37 cellular contexts compared by ENCODE assay signal in genomic region chr4:147076728-147077127, GRCh38.
"Had no signal": no experiment of that assay in that cellular context is flagged by ENCODE, and none has a peak within 500 bp of the region (broad histone marks: within the 10 kb centered on the region; RNA-seq: fewer than 3 reads in every experiment).

No MANE protein-coding gene starts in this region.

- H3K36me3 Mint-ChIP-seq: activated CD8-positive, alpha-beta memory T cell treated with anti-CD3 and anti-CD28 coated beads, Interleukin-2, amount 10 ng/mL, durations not matched to agents 7 days and 5 days; activated naive CD4-positive, alpha-beta T cell treated with anti-CD3 and anti-CD28 coated beads, Interleukin-2, amount 10 ng/mL, durations not matched to agents 7 days and 5 days; activated naive CD4-positive, alpha-beta T cell treated with anti-CD3 and anti-CD28 coated beads, Interleukin-2, amount 50 U/mL, for 24 hours; activated naive CD8-positive, alpha-beta T cell treated with anti-CD3 and anti-CD28 coated beads, Interleukin-2, amount 10 ng/mL, durations not matched to agents 7 days and 5 days; brain had no signal

- H3K27me3 Mint-ChIP-seq: activated CD4-positive, alpha-beta T cell treated with anti-CD3 and anti-CD28 coated beads, Interleukin-2, amount 10 ng/mL, durations not matched to agents 24 days and 14 days; brain had no signal

- H3K27me3 ChIP-seq: ascending aorta, cardiac muscle cell had no signal

- H3K27ac ChIP-seq: ascending aorta, cardiac muscle cell, VCaP had no signal

- H3K4me1 Mint-ChIP-seq: activated B cell treated with CpG ODN at 0.5 μM for 24 hours; activated CD4-positive, alpha-beta memory T cell treated with anti-CD3 and anti-CD28 coated beads, Interleukin-2, amount 10 ng/mL, durations not matched to agents 7 days and 5 days; activated CD4-positive, alpha-beta T cell treated with anti-CD3 and anti-CD28 coated beads, Interleukin-2, amount 10 ng/mL, durations not matched to agents 24 days and 14 days; activated CD8-positive, alpha-beta memory T cell treated with anti-CD3 and anti-CD28 coated beads, Interleukin-2, amount 10 ng/mL, durations not matched to agents 7 days and 5 days; activated naive CD4-positive, alpha-beta T cell treated with anti-CD3 and anti-CD28 coated beads, Interleukin-2, amount 10 ng/mL, durations not matched to agents 7 days and 5 days; activated naive CD4-positive, alpha-beta T cell treated with anti-CD3 and anti-CD28 coated beads, Interleukin-2, amount 50 U/mL, for 24 hours; activated naive CD8-positive, alpha-beta T cell treated with anti-CD3 and anti-CD28 coated beads, Interleukin-2, amount 10 ng/mL, durations not matched to agents 7 days and 5 days; activated naive CD8-positive, alpha-beta T cell treated with anti-CD3 and anti-CD28 coated beads, Interleukin-2, amount 50 U/mL, for 24 hours; central memory CD8-positive, alpha-beta T cell had no signal

- ATAC-seq: activated CD8-positive, alpha-beta memory T cell treated with anti-CD3 and anti-CD28 coated beads, Interleukin-2, amount 10 ng/mL, durations not matched to agents 7 days and 5 days; activated CD8-positive, alpha-beta T cell treated with anti-CD3 and anti-CD28 coated beads, Interleukin-2, amount 10 ng/mL, durations not matched to agents 7 days and 5 days; activated naive CD8-positive, alpha-beta T cell treated with anti-CD3 and anti-CD28 coated beads, Interleukin-2, amount 50 U/mL, for 24 hours had no signal

- H3K4me3 Mint-ChIP-seq: activated B cell treated with CpG ODN at 0.5 μM for 24 hours; activated CD4-positive, alpha-beta memory T cell treated with anti-CD3 and anti-CD28 coated beads, Interleukin-2, amount 10 ng/mL, durations not matched to agents 7 days and 5 days; activated CD4-positive, alpha-beta T cell treated with anti-CD3 and anti-CD28 coated beads, Interleukin-2, amount 10 ng/mL, durations not matched to agents 24 days and 14 days; activated CD8-positive, alpha-beta memory T cell treated with anti-CD3 and anti-CD28 coated beads, Interleukin-2, amount 10 ng/mL, durations not matched to agents 7 days and 5 days; activated CD8-positive, alpha-beta T cell treated with anti-CD3 and anti-CD28 coated beads, Interleukin-2, amount 10 ng/mL, durations not matched to agents 7 days and 5 days; activated naive CD4-positive, alpha-beta T cell treated with anti-CD3 and anti-CD28 coated beads, Interleukin-2, amount 10 ng/mL, durations not matched to agents 7 days and 5 days; activated naive CD4-positive, alpha-beta T cell treated with anti-CD3 and anti-CD28 coated beads, Interleukin-2, amount 50 U/mL, for 24 hours; activated naive CD8-positive, alpha-beta T cell; activated naive CD8-positive, alpha-beta T cell treated with anti-CD3 and anti-CD28 coated beads, Interleukin-2, amount 10 ng/mL, durations not matched to agents 7 days and 5 days; activated naive CD8-positive, alpha-beta T cell treated with anti-CD3 and anti-CD28 coated beads, Interleukin-2, amount 50 U/mL, for 24 hours; activated T-cell treated with anti-CD3 and anti-CD28 coated beads, Interleukin-2, amount 50 U/mL, for 24 hours; brain; central memory CD8-positive, alpha-beta T cell; T-helper 1 cell treated with Interleukin-12 subunit alpha and Interleukin-12 subunit beta and Interleukin-4 antibody, amounts not matched to agents 30 μg/mL and 1 μg/mL, for 36 hours; T-helper 2 cell treated with Interferon-gamma antibody and Interleukin-4, amounts not matched to agents 5 μg/mL and 100 μg/mL, for 36 hours had no signal

- DNase-seq: activated B cell treated with CpG ODN at 0.5 μM for 24 hours; activated CD4-positive, alpha-beta memory T cell treated with anti-CD3 and anti-CD28 coated beads, Interleukin-2, amount 10 ng/mL, durations not matched to agents 7 days and 5 days; activated CD4-positive, alpha-beta T cell treated with anti-CD3 and anti-CD28 coated beads for 4 hours; activated CD4-positive, alpha-beta T cell treated with anti-CD3 and anti-CD28 coated beads, Interleukin-2, amount 10 ng/mL, durations not matched to agents 24 days and 14 days; activated CD4-positive, alpha-beta T cell treated with anti-CD3 and anti-CD28 coated beads, Interleukin-2, amount 50 U/mL, for 48 hours; activated CD4-positive, CD25-positive, alpha-beta regulatory T cell treated with anti-CD3 and anti-CD28 coated beads, Interleukin-2, amount 50 U/mL, for 72 hours; activated CD8-positive, alpha-beta memory T cell treated with anti-CD3 and anti-CD28 coated beads for 24 hours; activated CD8-positive, alpha-beta memory T cell treated with anti-CD3 and anti-CD28 coated beads, Interleukin-2, amount 10 ng/mL, durations not matched to agents 7 days and 5 days; activated CD8-positive, alpha-beta memory T cell treated with anti-CD3 and anti-CD28 coated beads, Interleukin-2, amount 50 U/mL, for 48 hours; activated CD8-positive, alpha-beta T cell treated with anti-CD3 and anti-CD28 coated beads, Interleukin-2, amount 10 ng/mL, durations not matched to agents 7 days and 5 days; activated effector memory CD4-positive, alpha-beta T cell treated with Interleukin-2 at 50 U/mL for 16 hours; activated gamma-delta T cell; activated naive CD4-positive, alpha-beta T cell treated with anti-CD3 and anti-CD28 coated beads, Interleukin-2, amount 10 ng/mL, durations not matched to agents 7 days and 5 days; activated naive CD4-positive, alpha-beta T cell treated with Interleukin-2 at 50 U/mL for 16 hours; activated naive CD8-positive, alpha-beta T cell treated with anti-CD3 and anti-CD28 coated beads, Interleukin-2, amount 10 ng/mL, durations not matched to agents 7 days and 5 days; activated naive CD8-positive, alpha-beta T cell treated with anti-CD3 and anti-CD28 coated beads, Interleukin-2, amount 50 U/mL, for 24 hours; activated T-cell treated with anti-CD3 and anti-CD28 coated beads, Interleukin-2, amount 50 U/mL, for 24 hours; activated T-cell treated with anti-CD3 and anti-CD28 coated beads, Interleukin-2, amount 50 U/mL, for 48 hours; amygdala; anterior cingulate cortex; caudate nucleus; cerebellar nuclear complex; T-helper 1 cell; T-helper 2 cell; T-helper 9 cell had no signal

- H3K4me3 ChIP-seq: ascending aorta, cardiac muscle cell had no signal

- H3K36me3 ChIP-seq: ascending aorta, cardiac muscle cell had no signal

- H3K27ac Mint-ChIP-seq: activated B cell treated with CpG ODN at 0.5 μM for 24 hours; activated CD4-positive, alpha-beta memory T cell treated with anti-CD3 and anti-CD28 coated beads, Interleukin-2, amount 10 ng/mL, durations not matched to agents 7 days and 5 days; activated CD4-positive, alpha-beta T cell treated with anti-CD3 and anti-CD28 coated beads, Interleukin-2, amount 10 ng/mL, durations not matched to agents 24 days and 14 days; activated CD8-positive, alpha-beta memory T cell treated with anti-CD3 and anti-CD28 coated beads, Interleukin-2, amount 10 ng/mL, durations not matched to agents 7 days and 5 days; activated CD8-positive, alpha-beta T cell treated with anti-CD3 and anti-CD28 coated beads, Interleukin-2, amount 10 ng/mL, durations not matched to agents 7 days and 5 days; activated naive CD4-positive, alpha-beta T cell treated with anti-CD3 and anti-CD28 coated beads, Interleukin-2, amount 10 ng/mL, durations not matched to agents 7 days and 5 days; activated naive CD4-positive, alpha-beta T cell treated with anti-CD3 and anti-CD28 coated beads, Interleukin-2, amount 50 U/mL, for 24 hours; activated naive CD8-positive, alpha-beta T cell; activated naive CD8-positive, alpha-beta T cell treated with anti-CD3 and anti-CD28 coated beads, Interleukin-2, amount 10 ng/mL, durations not matched to agents 7 days and 5 days; activated naive CD8-positive, alpha-beta T cell treated with anti-CD3 and anti-CD28 coated beads, Interleukin-2, amount 50 U/mL, for 24 hours; activated T-cell treated with anti-CD3 and anti-CD28 coated beads, Interleukin-2, amount 50 U/mL, for 24 hours; activated T-helper 2 cell treated with anti-CD3 and anti-CD28 coated beads, Interferon-gamma antibody, Interleukin-2, Interleukin-4, amounts not matched to agents 10 μg/mL and 5 μg/mL and 100 μg/mL, durations not matched to agents 14 hours and 24 hours and 36 hours; brain; T-helper 1 cell treated with Interleukin-12 subunit alpha and Interleukin-12 subunit beta and Interleukin-4 antibody, amounts not matched to agents 30 μg/mL and 1 μg/mL, for 36 hours; T-helper 2 cell treated with Interferon-gamma antibody and Interleukin-4, amounts not matched to agents 5 μg/mL and 100 μg/mL, for 36 hours had no signal

- H3K4me1 ChIP-seq: ascending aorta had no signal

- H3K9me3 Mint-ChIP-seq: activated CD4-positive, alpha-beta T cell treated with anti-CD3 and anti-CD28 coated beads, Interleukin-2, amount 10 ng/mL, durations not matched to agents 24 days and 14 days; activated naive CD8-positive, alpha-beta T cell treated with anti-CD3 and anti-CD28 coated beads, Interleukin-2, amount 10 ng/mL, durations not matched to agents 7 days and 5 days; activated T-helper 2 cell treated with anti-CD3 and anti-CD28 coated beads, Interferon-gamma antibody, Interleukin-2, Interleukin-4, amounts not matched to agents 10 μg/mL and 5 μg/mL and 100 μg/mL, durations not matched to agents 14 hours and 24 hours and 36 hours; central memory CD8-positive, alpha-beta T cell; T-helper 1 cell treated with Interleukin-12 subunit alpha and Interleukin-12 subunit beta and Interleukin-4 antibody, amounts not matched to agents 30 μg/mL and 1 μg/mL, for 36 hours; T-helper 2 cell treated with Interferon-gamma antibody and Interleukin-4, amounts not matched to agents 5 μg/mL and 100 μg/mL, for 36 hours had no signal

- H3K9me3 ChIP-seq: ascending aorta had no signal

- FAIRE-seq: bronchial epithelial cell, TTC549 had no signal
